In the genomic region with DNA sequence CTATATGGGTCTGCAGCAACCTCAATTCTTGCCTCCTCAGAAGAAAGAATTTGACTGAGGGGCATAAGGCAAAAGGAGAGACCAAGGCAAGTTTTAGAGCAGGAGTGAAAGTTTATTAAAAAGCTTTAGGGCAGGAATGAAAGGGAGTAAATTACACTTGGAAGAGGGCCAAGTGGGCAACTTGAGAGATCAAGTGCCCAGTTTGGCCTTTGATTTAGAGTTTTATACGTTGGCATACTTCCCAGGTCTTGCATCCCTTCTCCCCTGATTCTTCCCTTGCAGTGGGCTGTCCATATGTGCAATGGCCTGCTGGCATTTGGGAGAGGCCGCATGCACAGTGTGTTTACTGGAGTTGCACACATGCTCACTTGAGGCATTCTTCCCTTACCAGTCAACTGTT, we compare ENCODE assay signal across 1 cellular context. TPM values are rescaled to one million over a fixed set of nuclear protein-coding genes. Genes with fewer than 3 reads are reported as not detected.
"Had no signal": no experiment of that assay in that cellular context is flagged by ENCODE, and none has a peak within 500 bp of the region (broad histone marks: within the 10 kb centered on the region; RNA-seq: fewer than 3 reads in every experiment).

No MANE protein-coding gene starts in this region.

RNA-seq across cellular contexts. Expression of a gene that starts 50.6 kb away (rescaled TPM):
- total RNA-seq: naive thymus-derived CD8-positive, alpha-beta T cell had no signal
- polyA plus RNA-seq: naive thymus-derived CD8-positive, alpha-beta T cell had no signal

RNA-seq across cellular contexts. Expression of a gene that starts 51.0 kb away (rescaled TPM):
- total RNA-seq: naive thymus-derived CD8-positive, alpha-beta T cell had no signal
- polyA plus RNA-seq: naive thymus-derived CD8-positive, alpha-beta T cell had no signal
